ENCODE assay signal across 19 cellular contexts in the genomic region with DNA sequence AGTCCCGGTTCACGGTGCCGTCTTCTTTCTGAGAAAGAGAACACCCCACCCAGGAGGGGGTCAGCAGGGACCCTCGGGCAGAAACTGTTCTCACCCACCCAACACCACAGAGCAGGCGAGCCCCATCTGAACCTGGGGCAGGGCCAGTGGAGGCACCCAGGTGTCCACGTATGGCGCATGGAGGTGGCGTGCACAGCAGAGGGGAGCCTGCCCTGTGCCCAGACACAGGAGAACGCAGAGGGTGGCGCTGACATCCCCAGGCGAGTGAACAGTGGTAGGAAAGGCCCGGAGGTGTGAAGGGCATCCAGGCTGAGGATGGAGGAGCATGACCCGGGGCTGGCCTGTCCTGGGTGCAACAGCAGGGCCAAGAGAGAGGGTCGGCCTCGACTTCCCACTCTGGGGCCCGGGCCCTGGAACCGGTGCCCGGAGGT.
DNase-seq lines count a peak whose midpoint lies in the region; ATAC-seq and TF ChIP-seq lines count a peak whose summit lies in the region.
"Had no signal": no experiment of that assay in that cellular context is flagged by ENCODE, and none has a peak within 500 bp of the region (broad histone marks: within the 10 kb centered on the region; RNA-seq: fewer than 3 reads in every experiment).

No MANE protein-coding gene starts in this region.

- CTCF ChIA-PET in activated naive CD4-positive, alpha-beta T cell treated with anti-CD3 and anti-CD28 coated beads for 36 hours (lab: Charles Lee), result no interaction called here

- TF ChIP-seq CTCF in endothelial cell (IDR thresholded peaks at IDR 0.05; ENCODE audit: unreplicated experiment) (no peak), testis (IDR thresholded peaks at IDR 0.05) (no peak), breast epithelium (IDR thresholded peaks at IDR 0.05) (no peak)

- no peaks in the 10 kb centered on the region for H3K9me3 Mint-ChIP-seq in activated naive CD4-positive, alpha-beta T cell treated with anti-CD3 and anti-CD28 coated beads, Interleukin-2, amount 50 U/mL, for 24 hours
- no peaks in the 10 kb centered on the region for H3K9me3 Mint-ChIP-seq in activated naive CD4-positive, alpha-beta T cell treated with anti-CD3 and anti-CD28 coated beads for 36 hours
- no peaks in the 10 kb centered on the region for H3K9me3 Mint-ChIP-seq in endothelial cell (ENCODE audit: unreplicated experiment)
- H3K9me3 Mint-ChIP-seq in naive thymus-derived CD8-positive, alpha-beta T cell, result no peaks in the 10 kb centered on the region
- H3K9me3 Mint-ChIP-seq: CD14-positive monocyte; central memory CD8-positive, alpha-beta T cell; IgD-negative memory B cell had no signal

- ATAC-seq in naive thymus-derived CD8-positive, alpha-beta T cell, result no peak
- no peak for ATAC-seq in HG02678 (IDR thresholded peaks at IDR 0.05; ENCODE audit: unreplicated experiment)
- ATAC-seq: A549, esophagus mucosa, left colon, PC-3 had no signal

- no peaks in the 10 kb centered on the region for H3K27me3 ChIP-seq in testis
- no peaks in the 10 kb centered on the region for H3K27me3 ChIP-seq in breast epithelium
- H3K27me3 ChIP-seq: SJSA1 had no signal

- intact Hi-C loops in activated naive CD4-positive, alpha-beta T cell treated with anti-CD3 and anti-CD28 coated beads for 36 hours (cut with micrococcal nuclease), result no loop called here
- intact Hi-C loops in testis (cut with DNase I; ENCODE audit: low total_unique reads) (loop anchor here (5.0 to 10.0 kb wide), 2 partner anchors 95 to 188 kb away; partner anchors contain the start of gene ITPKB), breast epithelium (cut with DNase I; ENCODE audit: low total_unique reads) (no loop called here)

- no peak overlapping the region for H3K4me3 ChIP-seq in testis
- H3K4me3 ChIP-seq in breast epithelium, result no peak overlapping the region
- H3K4me3 ChIP-seq: A549, SJSA1 had no signal

- H3K36me3 ChIP-seq in testis (ENCODE audit: low read depth, missing control alignments) (no peaks in the 10 kb centered on the region), breast epithelium (no peaks in the 10 kb centered on the region)
- H3K36me3 ChIP-seq: SJSA1 had no signal

- peaks cover 20% of the 10 kb centered on the region for H3K4me1 ChIP-seq in testis
- H3K4me1 ChIP-seq in breast epithelium, result peaks cover 3 to 5% of the 10 kb centered on the region in 2 donors
- H3K4me1 ChIP-seq: A549 had no signal

- no peaks in the 10 kb centered on the region for H3K27me3 Mint-ChIP-seq in activated naive CD4-positive, alpha-beta T cell treated with anti-CD3 and anti-CD28 coated beads, Interleukin-2, amount 50 U/mL, for 24 hours
- H3K27me3 Mint-ChIP-seq in activated naive CD4-positive, alpha-beta T cell treated with anti-CD3 and anti-CD28 coated beads for 36 hours (ENCODE audit: low read depth), result no peaks in the 10 kb centered on the region
- peaks cover 19% of the 10 kb centered on the region for H3K27me3 Mint-ChIP-seq in endothelial cell (ENCODE audit: unreplicated experiment)
- H3K27me3 Mint-ChIP-seq in naive thymus-derived CD8-positive, alpha-beta T cell, result no peaks in the 10 kb centered on the region
- H3K27me3 Mint-ChIP-seq: central memory CD8-positive, alpha-beta T cell; IgD-negative memory B cell had no signal

- H3K9me3 ChIP-seq in testis (no peaks in the 10 kb centered on the region), breast epithelium (no peaks in the 10 kb centered on the region)
- H3K9me3 ChIP-seq: A549, SJSA1 had no signal

- POLR2A ChIA-PET in naive thymus-derived CD8-positive, alpha-beta T cell (lab: Charles Lee), result interaction anchor here (0.6 to 1.2 kb wide), 3 partner anchors 32 to 101 kb away, joined by 3 to 4 read pairs (median 3); partner anchors contain the start of gene ITPKB

- 93 to 97% methylated on average over 10 to 18 of the region's 18 CpGs for WGBS in testis, 2 donors

- H3K4me1 Mint-ChIP-seq in activated naive CD4-positive, alpha-beta T cell treated with anti-CD3 and anti-CD28 coated beads, Interleukin-2, amount 50 U/mL, for 24 hours, result peaks cover 51% of the 10 kb centered on the region
- H3K4me1 Mint-ChIP-seq in activated naive CD4-positive, alpha-beta T cell treated with anti-CD3 and anti-CD28 coated beads for 36 hours (ENCODE audit: low read depth), result peaks cover 45% of the 10 kb centered on the region
- H3K4me1 Mint-ChIP-seq in endothelial cell (ENCODE audit: unreplicated experiment), result peaks cover 33% of the 10 kb centered on the region
- peaks cover 32 to 70% (median 63%) of the 10 kb centered on the region in 4 donors for H3K4me1 Mint-ChIP-seq in naive thymus-derived CD8-positive, alpha-beta T cell

- H3K27ac ChIP-seq in testis (peak overlapping the region; percentile 29 to 63), breast epithelium (peak overlapping the region in 1 of 2 donors; percentile 43)
- H3K27ac ChIP-seq: A549, SJSA1 had no signal

- H3K4me3 Mint-ChIP-seq in activated naive CD4-positive, alpha-beta T cell treated with anti-CD3 and anti-CD28 coated beads, Interleukin-2, amount 50 U/mL, for 24 hours, result no peak overlapping the region
- no peak overlapping the region for H3K4me3 Mint-ChIP-seq in activated naive CD4-positive, alpha-beta T cell treated with anti-CD3 and anti-CD28 coated beads for 36 hours
- H3K4me3 Mint-ChIP-seq in endothelial cell (ENCODE audit: unreplicated experiment), result peak overlapping the region; percentile 47
- H3K4me3 Mint-ChIP-seq in naive thymus-derived CD8-positive, alpha-beta T cell, result no peak overlapping the region
- H3K4me3 Mint-ChIP-seq: CD14-positive monocyte; central memory CD8-positive, alpha-beta T cell had no signal

- H3K27ac Mint-ChIP-seq in activated naive CD4-positive, alpha-beta T cell treated with anti-CD3 and anti-CD28 coated beads, Interleukin-2, amount 50 U/mL, for 24 hours, result peak overlapping the region; percentile 35
- H3K27ac Mint-ChIP-seq in activated naive CD4-positive, alpha-beta T cell treated with anti-CD3 and anti-CD28 coated beads for 36 hours, result no peak overlapping the region
- H3K27ac Mint-ChIP-seq in endothelial cell (ENCODE audit: unreplicated experiment), result no peak overlapping the region
- H3K27ac Mint-ChIP-seq in naive thymus-derived CD8-positive, alpha-beta T cell, result peak overlapping the region; percentile 35 to 88 (median 75)

- no peak for TF ChIP-seq POLR2A in testis (IDR thresholded peaks at IDR 0.05)
- no peak for TF ChIP-seq POLR2A in breast epithelium (IDR thresholded peaks at IDR 0.05)

- peaks cover 5% of the 10 kb centered on the region for H3K36me3 Mint-ChIP-seq in activated naive CD4-positive, alpha-beta T cell treated with anti-CD3 and anti-CD28 coated beads, Interleukin-2, amount 50 U/mL, for 24 hours
- peaks cover 27% of the 10 kb centered on the region for H3K36me3 Mint-ChIP-seq in activated naive CD4-positive, alpha-beta T cell treated with anti-CD3 and anti-CD28 coated beads for 36 hours (ENCODE audit: low read depth)
- peaks cover 43% of the 10 kb centered on the region for H3K36me3 Mint-ChIP-seq in endothelial cell (ENCODE audit: low read depth, unreplicated experiment)
- peaks cover 0 to 83% (median 0%) of the 10 kb centered on the region in 3 donors for H3K36me3 Mint-ChIP-seq in naive thymus-derived CD8-positive, alpha-beta T cell

- DNase-seq in activated naive CD4-positive, alpha-beta T cell treated with anti-CD3 and anti-CD28 coated beads for 36 hours, result no peak
- DNase-seq in endothelial cell (ENCODE audit: low spot score) (no peak), testis (no peak), HuH-7.5 (ENCODE audit: low spot score) (no peak), breast epithelium (ENCODE audit: low spot score in 2 of 2) (no peak)
- DNase-seq in naive thymus-derived CD8-positive, alpha-beta T cell, result peak in 1 of 10 donors; percentile 7
- DNase-seq: activated CD4-positive, CD25-positive, alpha-beta regulatory T cell treated with anti-CD3 and anti-CD28 coated beads, Interleukin-2, amount 50 U/mL, for 72 hours; PC-3; stimulated activated CD4-positive, alpha-beta T cell treated with anti-CD3 and anti-CD28 coated beads, Interleukin-2, amount 100 ng/mL, for 24 hours; T-helper 9 cell had no signal

Comparison
In these comparisons a context has a peak if more than half of its experiments do, and no peak if none do; other contexts are left out.
1. H3K27ac Mint-ChIP-seq: peak in activated naive CD4-positive, alpha-beta T cell treated with anti-CD3 and anti-CD28 coated beads, Interleukin-2, amount 50 U/mL, for 24 hours (single experiment) and naive thymus-derived CD8-positive, alpha-beta T cell (10 of 10); none in activated naive CD4-positive, alpha-beta T cell treated with anti-CD3 and anti-CD28 coated beads for 36 hours (single experiment) and endothelial cell (single experiment).